Comparison of ENCODE assay signal across 25 cellular contexts in the genomic region with DNA sequence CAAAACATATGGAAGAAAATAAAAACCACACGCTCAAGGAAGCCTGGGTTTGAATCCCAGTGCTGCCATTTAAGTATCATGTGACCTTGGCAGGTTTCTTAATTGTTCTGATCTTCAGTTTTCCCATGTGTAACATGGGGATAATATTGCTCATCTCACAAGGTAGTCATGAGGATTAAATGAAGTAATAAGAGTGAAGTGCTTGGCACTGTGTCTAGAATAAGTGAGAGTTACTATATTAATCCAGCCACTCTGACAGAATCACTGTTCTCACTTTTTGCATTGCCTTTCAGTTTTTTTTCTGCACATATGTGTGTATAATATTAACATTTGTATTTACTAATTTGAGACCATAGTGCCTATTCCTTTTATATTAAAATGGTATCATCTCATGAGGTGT. TPM values are rescaled to one million over a fixed set of nuclear protein-coding genes. Genes with fewer than 3 reads are reported as not detected.
"Had no signal": no experiment of that assay in that cellular context is flagged by ENCODE, and none has a peak within 500 bp of the region (broad histone marks: within the 10 kb centered on the region; RNA-seq: fewer than 3 reads in every experiment).

No MANE protein-coding gene starts in this region.

- FAIRE-seq: colon, endothelial cell of umbilical vein, frontal cortex, islet of Langerhans, keratinocyte had no signal

- ATAC-seq: foreskin keratinocyte; heart right ventricle; left cardiac atrium; left ventricle myocardium superior; mucosa of descending colon; naive thymus-derived CD8-positive, alpha-beta T cell had no signal

- H3K4me3 Mint-ChIP-seq: mesothelial cell of epicardium; naive B cell; naive thymus-derived CD8-positive, alpha-beta T cell had no signal

- H3K4me1 Mint-ChIP-seq: naive B cell had no signal

- H3K9me3 Mint-ChIP-seq: mesothelial cell of epicardium; naive thymus-derived CD8-positive, alpha-beta T cell had no signal

- H3K27ac ChIP-seq: coronary artery, dorsolateral prefrontal cortex, esophagus muscularis mucosa, foreskin keratinocyte, heart right ventricle had no signal

- H3K36me3 ChIP-seq: esophagus muscularis mucosa, heart right ventricle, left lung had no signal

- H3K4me1 ChIP-seq: left lung had no signal

- H3K4me3 ChIP-seq: coronary artery, dorsolateral prefrontal cortex, esophagus muscularis mucosa, heart right ventricle, left lung, mucosa of descending colon had no signal

- H3K27ac Mint-ChIP-seq: mesothelial cell of epicardium; naive B cell; naive thymus-derived CD8-positive, alpha-beta T cell had no signal

- H3K36me3 Mint-ChIP-seq: mesothelial cell of epicardium; naive B cell; naive thymus-derived CD8-positive, alpha-beta T cell had no signal

- H3K27me3 ChIP-seq: dorsolateral prefrontal cortex, foreskin keratinocyte had no signal

- H3K9me3 ChIP-seq: esophagus muscularis mucosa, heart right ventricle, left lung, mucosa of descending colon had no signal

- DNase-seq: dermis blood vessel endothelial cell; dorsolateral prefrontal cortex; effector CD4-positive, alpha-beta T cell; effector memory CD4-positive, alpha-beta T cell; foreskin keratinocyte; head of caudate nucleus; heart right ventricle; hippocampal formation; left cardiac atrium; left lung; left ventricle myocardium superior; mesenchymal stem cell; mucosa of descending colon; naive B cell; naive thymus-derived CD8-positive, alpha-beta T cell had no signal

RNA-seq across cellular contexts. Expression of gene GOLGA7B, which starts 43.3 kb away (rescaled TPM):
- total RNA-seq: endothelial cell of umbilical vein, glomerular endothelial cell, left ventricle myocardium superior had no signal
- polyA plus RNA-seq: fibroblast of lung had no signal
